25 cellular contexts compared by ENCODE assay signal in genomic region chr1:20321573-20321972, GRCh38. TPM values are rescaled to one million over a fixed set of nuclear protein-coding genes. Genes with fewer than 3 reads are reported as not detected.
DNase-seq lines count a peak whose midpoint lies in the region; ATAC-seq and TF ChIP-seq lines count a peak whose summit lies in the region.
"Had no signal": no experiment of that assay in that cellular context is flagged by ENCODE, and none has a peak within 500 bp of the region (broad histone marks: within the 10 kb centered on the region; RNA-seq: fewer than 3 reads in every experiment).

No MANE protein-coding gene starts in this region.

- H3K36me3 Mint-ChIP-seq in T-helper 1 cell treated with Interleukin-12 subunit alpha and Interleukin-12 subunit beta and Interleukin-4 antibody, amounts not matched to agents 30 μg/mL and 1 μg/mL, for 36 hours (ENCODE audit: low read depth), result no peaks in the 10 kb centered on the region
- H3K36me3 Mint-ChIP-seq in CD8-positive, alpha-beta memory T cell, result peaks cover 0 to 5% (median 0%) of the 10 kb centered on the region in 3 donors
- no peaks in the 10 kb centered on the region for H3K36me3 Mint-ChIP-seq in activated naive CD8-positive, alpha-beta T cell treated with anti-CD3 and anti-CD28 coated beads, Interleukin-2, amount 50 U/mL, for 24 hours (ENCODE audit: low read depth)
- H3K36me3 Mint-ChIP-seq in endothelial cell (ENCODE audit: low read depth, unreplicated experiment) (no peaks in the 10 kb centered on the region), glutamatergic neuron (ENCODE audit: unreplicated experiment) (no peaks in the 10 kb centered on the region), GM23338 (ENCODE audit: low read depth) (no peaks in the 10 kb centered on the region)
- H3K36me3 Mint-ChIP-seq: CD14-positive monocyte had no signal

- no peak overlapping the region for H3K27ac Mint-ChIP-seq in T-helper 1 cell treated with Interleukin-12 subunit alpha and Interleukin-12 subunit beta and Interleukin-4 antibody, amounts not matched to agents 30 μg/mL and 1 μg/mL, for 36 hours
- peak overlapping the region; percentile 67 to 89 (median 84) for H3K27ac Mint-ChIP-seq in CD8-positive, alpha-beta memory T cell
- peak overlapping the region; percentile 71 for H3K27ac Mint-ChIP-seq in activated naive CD8-positive, alpha-beta T cell treated with anti-CD3 and anti-CD28 coated beads, Interleukin-2, amount 50 U/mL, for 24 hours
- H3K27ac Mint-ChIP-seq in endothelial cell (ENCODE audit: unreplicated experiment) (no peak overlapping the region), glutamatergic neuron (ENCODE audit: unreplicated experiment) (no peak overlapping the region), GM23338 (no peak overlapping the region)
- H3K27ac Mint-ChIP-seq: CD14-positive monocyte had no signal

- peak overlapping the region; percentile 19 for H3K4me3 Mint-ChIP-seq in T-helper 1 cell treated with Interleukin-12 subunit alpha and Interleukin-12 subunit beta and Interleukin-4 antibody, amounts not matched to agents 30 μg/mL and 1 μg/mL, for 36 hours
- peak overlapping the region; percentile 73 to 89 (median 84) for H3K4me3 Mint-ChIP-seq in CD8-positive, alpha-beta memory T cell
- H3K4me3 Mint-ChIP-seq in activated naive CD8-positive, alpha-beta T cell treated with anti-CD3 and anti-CD28 coated beads, Interleukin-2, amount 50 U/mL, for 24 hours, result no peak overlapping the region
- no peak overlapping the region for H3K4me3 Mint-ChIP-seq in endothelial cell (ENCODE audit: unreplicated experiment)
- H3K4me3 Mint-ChIP-seq in glutamatergic neuron (ENCODE audit: unreplicated experiment), result no peak overlapping the region
- no peak overlapping the region for H3K4me3 Mint-ChIP-seq in GM23338
- H3K4me3 Mint-ChIP-seq: CD14-positive monocyte had no signal

- no peaks in the 10 kb centered on the region for H3K36me3 ChIP-seq in CD8-positive, alpha-beta memory T cell (ENCODE audit: insufficient read depth, low read length)
- H3K36me3 ChIP-seq in osteoblast (ENCODE audit: insufficient read depth, low read length), result no peaks in the 10 kb centered on the region
- no peaks in the 10 kb centered on the region for H3K36me3 ChIP-seq in GM23338 (ENCODE audit: insufficient read depth)
- H3K36me3 ChIP-seq: breast epithelium, ovary, transverse colon had no signal

- H3K79me2 ChIP-seq in osteoblast (ENCODE audit: insufficient read depth, low read length) (no peaks in the 10 kb centered on the region), GM23338 (replicated peaks; ENCODE audit: insufficient read depth) (no peaks in the 10 kb centered on the region)

- H4K20me1 ChIP-seq in osteoblast (ENCODE audit: insufficient read depth, low read length) (no peaks in the 10 kb centered on the region), GM23338 (replicated peaks; ENCODE audit: insufficient read depth) (no peaks in the 10 kb centered on the region)

- H3K27ac ChIP-seq in CD8-positive, alpha-beta memory T cell (ENCODE audit: low read depth, low read length), result no peak overlapping the region
- no peak overlapping the region for H3K27ac ChIP-seq in osteoblast (ENCODE audit: low read depth, low read length)
- no peak overlapping the region for H3K27ac ChIP-seq in GM23338 (ENCODE audit: low read depth)
- H3K27ac ChIP-seq: 22Rv1, breast epithelium, HL-60, ovary, PC-9, SK-N-MC, transverse colon had no signal

- H3K9me3 Mint-ChIP-seq in T-helper 1 cell treated with Interleukin-12 subunit alpha and Interleukin-12 subunit beta and Interleukin-4 antibody, amounts not matched to agents 30 μg/mL and 1 μg/mL, for 36 hours, result no peaks in the 10 kb centered on the region
- no peaks in the 10 kb centered on the region for H3K9me3 Mint-ChIP-seq in CD8-positive, alpha-beta memory T cell
- no peaks in the 10 kb centered on the region for H3K9me3 Mint-ChIP-seq in activated naive CD8-positive, alpha-beta T cell treated with anti-CD3 and anti-CD28 coated beads, Interleukin-2, amount 50 U/mL, for 24 hours
- no peaks in the 10 kb centered on the region for H3K9me3 Mint-ChIP-seq in endothelial cell (ENCODE audit: unreplicated experiment)
- no peaks in the 10 kb centered on the region for H3K9me3 Mint-ChIP-seq in glutamatergic neuron (ENCODE audit: unreplicated experiment)
- H3K9me3 Mint-ChIP-seq in GM23338, result no peaks in the 10 kb centered on the region
- H3K9me3 Mint-ChIP-seq: CD14-positive monocyte had no signal

- peaks cover 11% of the 10 kb centered on the region for H3K4me1 ChIP-seq in CD8-positive, alpha-beta memory T cell (ENCODE audit: insufficient read depth, low read length)
- peaks cover 8% of the 10 kb centered on the region for H3K4me1 ChIP-seq in osteoblast (ENCODE audit: insufficient read depth, low read length)
- H3K4me1 ChIP-seq in GM23338 (ENCODE audit: insufficient read depth), result no peaks in the 10 kb centered on the region

- TF ChIP-seq CTCF in osteoblast (IDR thresholded peaks at IDR 0.05; ENCODE audit: extremely low read depth, low read depth, low read length) (no peak), endothelial cell (IDR thresholded peaks at IDR 0.05; ENCODE audit: unreplicated experiment) (no peak), glutamatergic neuron (IDR thresholded peaks at IDR 0.05; ENCODE audit: partially characterized antibody, unreplicated experiment) (no peak), GM23338 (conservative IDR thresholded peaks at IDR 0.05; ENCODE audit: low read depth in 2 of 2) (no peak)

- H3K4me3 ChIP-seq in CD8-positive, alpha-beta memory T cell (ENCODE audit: low read length), result peak overlapping the region; percentile 54
- no peak overlapping the region for H3K4me3 ChIP-seq in osteoblast (ENCODE audit: insufficient read depth, low read length)
- no peak overlapping the region for H3K4me3 ChIP-seq in GM23338
- H3K4me3 ChIP-seq: breast epithelium, ovary, PC-9, SK-N-MC, transverse colon had no signal

- peaks cover 33% of the 10 kb centered on the region for H3K27me3 Mint-ChIP-seq in T-helper 1 cell treated with Interleukin-12 subunit alpha and Interleukin-12 subunit beta and Interleukin-4 antibody, amounts not matched to agents 30 μg/mL and 1 μg/mL, for 36 hours (ENCODE audit: low read depth)
- peaks cover 7 to 14% of the 10 kb centered on the region in 2 donors for H3K27me3 Mint-ChIP-seq in CD8-positive, alpha-beta memory T cell
- H3K27me3 Mint-ChIP-seq in activated naive CD8-positive, alpha-beta T cell treated with anti-CD3 and anti-CD28 coated beads, Interleukin-2, amount 50 U/mL, for 24 hours, result peaks cover 33% of the 10 kb centered on the region
- H3K27me3 Mint-ChIP-seq in endothelial cell (ENCODE audit: unreplicated experiment) (peaks cover 2% of the 10 kb centered on the region), glutamatergic neuron (ENCODE audit: unreplicated experiment) (peaks cover 8% of the 10 kb centered on the region), GM23338 (ENCODE audit: insufficient read depth, low read depth, poor library complexity) (peaks cover 8% of the 10 kb centered on the region)

- H2AFZ ChIP-seq in osteoblast (ENCODE audit: low read length) (no peak overlapping the region), GM23338 (no peak overlapping the region)
- H2AFZ ChIP-seq: PC-9 had no signal

- H3K27me3 ChIP-seq in CD8-positive, alpha-beta memory T cell (ENCODE audit: insufficient read depth, low read length, poor library complexity, severe bottlenecking), result no peaks in the 10 kb centered on the region
- peaks cover 2% of the 10 kb centered on the region for H3K27me3 ChIP-seq in osteoblast (ENCODE audit: insufficient read depth, low read length)
- no peaks in the 10 kb centered on the region for H3K27me3 ChIP-seq in GM23338 (ENCODE audit: insufficient read depth)
- H3K27me3 ChIP-seq: breast epithelium, ovary, transverse colon had no signal

- peaks cover 14% of the 10 kb centered on the region for H3K4me1 Mint-ChIP-seq in T-helper 1 cell treated with Interleukin-12 subunit alpha and Interleukin-12 subunit beta and Interleukin-4 antibody, amounts not matched to agents 30 μg/mL and 1 μg/mL, for 36 hours (ENCODE audit: low read depth)
- H3K4me1 Mint-ChIP-seq in CD8-positive, alpha-beta memory T cell, result peaks cover 22 to 30% (median 28%) of the 10 kb centered on the region in 3 donors
- peaks cover 26% of the 10 kb centered on the region for H3K4me1 Mint-ChIP-seq in activated naive CD8-positive, alpha-beta T cell treated with anti-CD3 and anti-CD28 coated beads, Interleukin-2, amount 50 U/mL, for 24 hours
- H3K4me1 Mint-ChIP-seq in endothelial cell (ENCODE audit: unreplicated experiment), result peaks cover 17% of the 10 kb centered on the region
- no peaks in the 10 kb centered on the region for H3K4me1 Mint-ChIP-seq in glutamatergic neuron (ENCODE audit: low read depth, unreplicated experiment)
- peaks cover 16% of the 10 kb centered on the region for H3K4me1 Mint-ChIP-seq in GM23338
- H3K4me1 Mint-ChIP-seq: CD14-positive monocyte had no signal

- POLR2A ChIA-PET in CD8-positive, alpha-beta memory T cell (lab: Charles Lee), result no interaction called here

- no peak for ATAC-seq in activated naive CD8-positive, alpha-beta T cell treated with anti-CD3 and anti-CD28 coated beads, Interleukin-2, amount 50 U/mL, for 24 hours
- no peak for ATAC-seq in GM23338

- no peaks in the 10 kb centered on the region for H3F3A ChIP-seq in GM23338 (replicated peaks; ENCODE audit: low read depth)

- H3K4me2 ChIP-seq in osteoblast (ENCODE audit: insufficient read depth, low read length), result no peak overlapping the region
- H3K4me2 ChIP-seq in GM23338, result no peak overlapping the region
- H3K4me2 ChIP-seq: PC-9 had no signal

- CTCF ChIA-PET in CD8-positive, alpha-beta memory T cell (lab: Charles Lee), result no interaction called here

- H3K9me3 ChIP-seq in CD8-positive, alpha-beta memory T cell (ENCODE audit: low read length), result no peaks in the 10 kb centered on the region
- no peaks in the 10 kb centered on the region for H3K9me3 ChIP-seq in osteoblast (ENCODE audit: low read depth, low read length)
- H3K9me3 ChIP-seq: breast epithelium, ovary, transverse colon had no signal

- H3K9me2 ChIP-seq in GM23338 (ENCODE audit: insufficient read depth), result no peaks in the 10 kb centered on the region

- DNase-seq in T-helper 1 cell (no peak), osteoblast (ENCODE audit: insufficient read length, low spot score, missing footprints) (peak; percentile 25), endothelial cell (ENCODE audit: low spot score) (no peak), glutamatergic neuron (no peak), GM23338 (ENCODE audit: low spot score) (no peak)
- DNase-seq in CD8-positive, alpha-beta memory T cell, result no peak
- no peak for DNase-seq in activated naive CD8-positive, alpha-beta T cell treated with anti-CD3 and anti-CD28 coated beads, Interleukin-2, amount 50 U/mL, for 24 hours
- DNase-seq: activated CD8-positive, alpha-beta memory T cell treated with anti-CD3 and anti-CD28 coated beads for 24 hours; activated gamma-delta T cell treated with Interleukin-2 at 50 U/mL for 16 hours; effector CD4-positive, alpha-beta T cell; hypothalamus; KBM-7; kidney glomerular epithelial cell; NCI-H526 treated with DMSO at 0.1 percent for 48 hours; ovary; PC-9; transverse colon had no signal

RNA-seq across cellular contexts. Expression of gene VWA5B1, which starts 30.9 kb away (rescaled TPM):
- not detected for total RNA-seq in CD8-positive, alpha-beta memory T cell
- not detected for polyA plus RNA-seq in CD8-positive, alpha-beta memory T cell
- total RNA-seq in osteoblast (not detected in 2 replicates), endothelial cell (ENCODE audit: unreplicated experiment) (not detected), glutamatergic neuron (ENCODE audit: unreplicated experiment) (0.10 TPM)
- 0.70 and 1.0 TPM in 2 replicates for total RNA-seq in GM23338 (2014; rRNA removed; shearing (Covaris generic))
- polyA plus RNA-seq in GM23338 (2016; fragmentation: Nextera tagmentation; extraction: Ambion mirVana), result 0.16 TPM in 2 replicates
- total RNA-seq: Daoy, mononuclear cell, PC-9, transverse colon had no signal
- polyA plus RNA-seq: CD14-positive monocyte, ovary had no signal

Comparison
In these comparisons a context has a peak if more than half of its experiments do, and no peak if none do; other contexts are left out.
1. H3K27ac Mint-ChIP-seq: peak in CD8-positive, alpha-beta memory T cell (8 of 8) and activated naive CD8-positive, alpha-beta T cell treated with anti-CD3 and anti-CD28 coated beads, Interleukin-2, amount 50 U/mL, for 24 hours (single experiment); none in T-helper 1 cell treated with Interleukin-12 subunit alpha and Interleukin-12 subunit beta and Interleukin-4 antibody, amounts not matched to agents 30 μg/mL and 1 μg/mL, for 36 hours (single experiment), endothelial cell (single experiment), glutamatergic neuron (single experiment) and GM23338 (single experiment).
2. H3K4me3 Mint-ChIP-seq: peak in T-helper 1 cell treated with Interleukin-12 subunit alpha and Interleukin-12 subunit beta and Interleukin-4 antibody, amounts not matched to agents 30 μg/mL and 1 μg/mL, for 36 hours (single experiment) and CD8-positive, alpha-beta memory T cell (7 of 7); none in activated naive CD8-positive, alpha-beta T cell treated with anti-CD3 and anti-CD28 coated beads, Interleukin-2, amount 50 U/mL, for 24 hours (single experiment), endothelial cell (single experiment), glutamatergic neuron (single experiment) and GM23338 (single experiment).